25 cellular contexts compared by ENCODE assay signal in genomic region chr6:108360919-108361311, GRCh38.
"Had no signal": no experiment of that assay in that cellular context is flagged by ENCODE, and none has a peak within 500 bp of the region (broad histone marks: within the 10 kb centered on the region; RNA-seq: fewer than 3 reads in every experiment).

No MANE protein-coding gene starts in this region.

- H3K27me3 Mint-ChIP-seq: activated CD4-positive, alpha-beta memory T cell treated with anti-CD3 and anti-CD28 coated beads for 36 hours had no signal

- H3K9me3 ChIP-seq: MG63, SJCRH30 had no signal

- H3K27ac Mint-ChIP-seq: activated CD4-positive, alpha-beta memory T cell treated with anti-CD3 and anti-CD28 coated beads for 36 hours; activated naive CD4-positive, alpha-beta T cell treated with anti-CD3 and anti-CD28 coated beads for 36 hours; activated naive CD4-positive, alpha-beta T cell treated with anti-CD3 and anti-CD28 coated beads, Interleukin-2, amount 50 U/mL, for 72 hours; activated T-helper 1 cell treated with anti-CD3 and anti-CD28 coated beads, Interleukin-12 subunit alpha, Interleukin-12 subunit beta, Interleukin-2, Interleukin-4 antibody, amounts not matched to agents 30 ng/mL and 10 ng/mL and 1 ng/mL, durations not matched to agents 14 hours and 24 hours and 36 hours had no signal

- H3K4me3 ChIP-seq: MG63, SJCRH30, SK-N-MC had no signal

- H3K9me3 Mint-ChIP-seq: activated CD4-positive, alpha-beta memory T cell treated with anti-CD3 and anti-CD28 coated beads for 36 hours; activated naive CD4-positive, alpha-beta T cell treated with anti-CD3 and anti-CD28 coated beads for 36 hours; activated naive CD4-positive, alpha-beta T cell treated with anti-CD3 and anti-CD28 coated beads, Interleukin-2, amount 50 U/mL, for 72 hours; activated T-cell treated with anti-CD3 and anti-CD28 coated beads, Interleukin-2, amount 50 U/mL, for 4 hours; activated T-helper 1 cell treated with anti-CD3 and anti-CD28 coated beads, Interleukin-12 subunit alpha, Interleukin-12 subunit beta, Interleukin-2, Interleukin-4 antibody, amounts not matched to agents 30 ng/mL and 10 ng/mL and 1 ng/mL, durations not matched to agents 14 hours and 24 hours and 36 hours had no signal

- H3K27ac ChIP-seq: brain microvascular endothelial cell, SJCRH30, SK-N-MC had no signal

- ATAC-seq: activated naive CD4-positive, alpha-beta T cell treated with anti-CD3 and anti-CD28 coated beads, Interleukin-2, amount 50 U/mL, for 72 hours; activated T-cell treated with anti-CD3 and anti-CD28 coated beads, Interleukin-2, amount 50 U/mL, for 4 hours; Panc1 had no signal

- H3K4me3 Mint-ChIP-seq: activated CD4-positive, alpha-beta memory T cell treated with anti-CD3 and anti-CD28 coated beads for 36 hours; activated naive CD4-positive, alpha-beta T cell treated with anti-CD3 and anti-CD28 coated beads for 36 hours; activated T-cell treated with anti-CD3 and anti-CD28 coated beads, Interleukin-2, amount 50 U/mL, for 4 hours; activated T-helper 1 cell treated with anti-CD3 and anti-CD28 coated beads, Interleukin-12 subunit alpha, Interleukin-12 subunit beta, Interleukin-2, Interleukin-4 antibody, amounts not matched to agents 30 ng/mL and 10 ng/mL and 1 ng/mL, durations not matched to agents 14 hours and 24 hours and 36 hours had no signal

- H3K36me3 Mint-ChIP-seq: activated naive CD4-positive, alpha-beta T cell treated with anti-CD3 and anti-CD28 coated beads, Interleukin-2, amount 50 U/mL, for 72 hours had no signal

- H3K4me1 ChIP-seq: SJCRH30 had no signal

- DNase-seq: activated CD4-positive, alpha-beta memory T cell treated with anti-CD3 and anti-CD28 coated beads for 36 hours; activated CD4-positive, alpha-beta T cell treated with anti-CD3 and anti-CD28 coated beads, Interleukin-2, amount 50 U/mL, for 1 hour; activated CD8-positive, alpha-beta memory T cell treated with anti-CD3 and anti-CD28 coated beads, Interleukin-2, amount 50 U/mL, for 4 hours; activated gamma-delta T cell treated with Interleukin-2 at 50 U/mL for 16 hours; activated naive CD4-positive, alpha-beta T cell treated with anti-CD3 and anti-CD28 coated beads for 36 hours; activated T-cell treated with anti-CD3 and anti-CD28 coated beads for 4 hours; activated T-cell treated with anti-CD3 and anti-CD28 coated beads, Interleukin-2, amount 50 U/mL, for 4 hours; amniotic stem cell; aorta; brain microvascular endothelial cell; central memory CD4-positive, alpha-beta T cell; MG63; NCI-H1092; NCI-H1436 treated with DMSO at 0.1 percent for 48 hours; NCI-H1694 treated with DMSO at 0.1 percent for 48 hours; NCI-H2029; NCI-H345; NCI-H524 treated with DMSO at 0.1 percent for 48 hours; SHP77; SJCRH30; T1000 had no signal

- H3K36me3 ChIP-seq: brain microvascular endothelial cell, SJCRH30 had no signal

- H3K27me3 ChIP-seq: brain microvascular endothelial cell, MG63, SJCRH30 had no signal
